Comparison of ENCODE assay signal across 6 cellular contexts in the genomic region with DNA sequence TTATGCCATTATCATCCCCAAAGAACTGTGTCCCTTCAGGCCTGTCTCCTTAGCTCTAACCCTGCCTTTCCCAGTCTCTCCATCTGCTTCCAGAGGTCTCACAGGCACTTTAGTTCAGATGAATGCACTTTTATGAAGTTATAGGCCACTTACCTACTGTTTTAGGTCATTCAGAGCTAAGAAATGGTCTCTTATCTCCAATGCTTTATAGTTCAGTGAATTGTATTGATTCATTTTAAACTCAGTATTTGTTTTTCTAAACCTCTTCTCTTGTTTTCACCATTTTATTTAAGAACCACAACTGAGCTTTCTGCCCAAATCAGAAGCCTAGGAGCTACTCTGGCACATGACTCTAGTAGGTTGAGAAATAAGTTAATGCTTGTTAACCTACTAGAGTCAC.
"Had no signal": no experiment of that assay in that cellular context is flagged by ENCODE, and none has a peak within 500 bp of the region (broad histone marks: within the 10 kb centered on the region; RNA-seq: fewer than 3 reads in every experiment).

No MANE protein-coding gene starts in this region.

- H3K27ac ChIP-seq: HL-60 had no signal

- DNase-seq: IMR-90, KBM-7, KG1 had no signal

- H3K4me3 ChIP-seq: K562 had no signal

- ATAC-seq: HepG2, K562 had no signal
